Comparison of ENCODE assay signal across 2 cellular contexts in the genomic region with DNA sequence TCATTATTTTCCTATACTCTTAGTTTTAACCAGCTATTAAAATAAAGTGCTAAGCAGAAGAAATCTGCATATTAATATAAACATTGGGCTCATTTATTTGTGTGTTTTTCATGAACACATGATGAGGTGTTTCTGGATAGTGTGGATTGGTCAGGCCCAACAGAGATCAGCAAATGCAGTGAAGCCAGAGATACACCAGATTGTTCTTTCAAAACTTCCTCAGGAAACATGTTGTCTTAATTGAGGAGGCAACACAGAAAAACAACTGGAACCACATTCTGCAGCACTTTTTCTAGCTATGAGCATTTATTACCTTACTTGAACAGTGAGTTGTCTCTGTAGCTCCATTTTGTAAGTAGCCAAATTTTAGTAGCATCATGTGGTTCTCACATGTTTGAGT.
TF ChIP-seq lines count a peak whose summit lies in the region.

No MANE protein-coding gene starts in this region.

TF ChIP-seq in HCT116, 20 proteins besides CTCF, POLR2A, EP300 and RAD21 (continued from another document):
- no peak for TF ChIP-seq TCF7L2 (IDR thresholded peaks at IDR 0.05; ENCODE audit: borderline replicate concordance, extremely low read depth, insufficient read depth, insufficient read length)

TF ChIP-seq in endothelial cell of umbilical vein, 7 proteins besides CTCF, POLR2A, EP300 and RAD21 (continued from another document):
- TF ChIP-seq EZH2 (IDR thresholded peaks at IDR 0.05; ENCODE audit: borderline replicate concordance, low read depth, low read length, severe bottlenecking) = no peak
- TF ChIP-seq GATA2 (IDR thresholded peaks at IDR 0.05; ENCODE audit: insufficient read depth, insufficient read length, low read depth, low read length) = no peak
- TF ChIP-seq, protein P1, sequence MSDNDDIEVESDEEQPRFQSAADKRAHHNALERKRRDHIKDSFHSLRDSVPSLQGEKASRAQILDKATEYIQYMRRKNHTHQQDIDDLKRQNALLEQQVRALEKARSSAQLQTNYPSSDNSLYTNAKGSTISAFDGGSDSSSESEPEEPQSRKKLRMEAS (IDR thresholded peaks at IDR 0.05; ENCODE audit: insufficient read depth, insufficient read length) = no peak
- TF ChIP-seq FOS (IDR thresholded peaks at IDR 0.05; ENCODE audit: borderline replicate concordance, insufficient read depth, low read length) = no peak
